In genomic region chr4:165255439-165255838, GRCh38 we compare ENCODE assay signal across 7 cellular contexts. TPM values are rescaled to one million over a fixed set of nuclear protein-coding genes. Genes with fewer than 3 reads are reported as not detected.
DNase-seq lines count a peak whose midpoint lies in the region; ATAC-seq and TF ChIP-seq lines count a peak whose summit lies in the region.
"Not testable (repeated sequence)": the region's sequence is repeated elsewhere in the genome, so short reads cannot be mapped to it uniquely, and the experiment has no call there.

No MANE protein-coding gene starts in this region.

- not testable (repeated sequence) for H3K9me3 Mint-ChIP-seq in IgD-negative memory B cell; T-helper 2 cell treated with Interferon-gamma antibody and Interleukin-4, amounts not matched to agents 5 μg/mL and 100 μg/mL, for 36 hours

- DNase-seq in T-helper 2 cell treated with Interferon-gamma antibody and Interleukin-4, amounts not matched to agents 5 μg/mL and 100 μg/mL, for 36 hours (ENCODE audit: low spot score) = peak; percentile 54
- peak; percentile 21 for DNase-seq in activated naive CD4-positive, alpha-beta T cell treated with Interleukin-2 at 50 U/mL for 16 hours
- DNase-seq in foreskin fibroblast (peak; percentile 49 to 66), renal cortical epithelial cell (ENCODE audit: low read depth) (peak; percentile 83)

- peaks cover 24 to 31% (median 29%) of the 10 kb centered on the region in 3 donors for H3K4me1 Mint-ChIP-seq in IgD-negative memory B cell
- H3K4me1 Mint-ChIP-seq in T-helper 2 cell treated with Interferon-gamma antibody and Interleukin-4, amounts not matched to agents 5 μg/mL and 100 μg/mL, for 36 hours (ENCODE audit: low read depth) = peaks cover 41% of the 10 kb centered on the region

- not testable (repeated sequence) for H3K36me3 Mint-ChIP-seq in IgD-negative memory B cell
- H3K36me3 Mint-ChIP-seq in T-helper 2 cell treated with Interferon-gamma antibody and Interleukin-4, amounts not matched to agents 5 μg/mL and 100 μg/mL, for 36 hours (ENCODE audit: low read depth) = peaks cover 18% of the 10 kb centered on the region

- not testable (repeated sequence) for TF ChIP-seq CTCF in foreskin fibroblast (IDR thresholded peaks at IDR 0.05; ENCODE audit: low read depth, low read length)

- not testable (repeated sequence) for H3K27me3 Mint-ChIP-seq in IgD-negative memory B cell; T-helper 2 cell treated with Interferon-gamma antibody and Interleukin-4, amounts not matched to agents 5 μg/mL and 100 μg/mL, for 36 hours (ENCODE audit: low read depth)

- peak overlapping the region in 3 of 4 donors; percentile 39 to 73 (median 72) for H3K4me3 Mint-ChIP-seq in IgD-negative memory B cell
- peak overlapping the region; percentile 76 for H3K4me3 Mint-ChIP-seq in T-helper 2 cell treated with Interferon-gamma antibody and Interleukin-4, amounts not matched to agents 5 μg/mL and 100 μg/mL, for 36 hours

- H3K4me3 ChIP-seq in foreskin fibroblast (ENCODE audit: low read depth in 1 of 2, low read length in 2 of 2) = not testable (repeated sequence)

- peak overlapping the region; percentile 2 to 50 (median 6) for H3K27ac Mint-ChIP-seq in IgD-negative memory B cell
- H3K27ac Mint-ChIP-seq in T-helper 2 cell treated with Interferon-gamma antibody and Interleukin-4, amounts not matched to agents 5 μg/mL and 100 μg/mL, for 36 hours = peak overlapping the region; percentile 86

- peak; percentile 94 for ATAC-seq in GM18861 (IDR thresholded peaks at IDR 0.05; ENCODE audit: unreplicated experiment)
- ATAC-seq in HG02623 (IDR thresholded peaks at IDR 0.05; ENCODE audit: unreplicated experiment) = peak; percentile 94

RNA-seq across cellular contexts. Expression of gene KLHL2, which starts 48.1 kb away (rescaled TPM):
- polyA plus RNA-seq in IgD-negative memory B cell = 4.0 TPM
- 18.8 and 30.9 TPM in 2 replicates for total RNA-seq in renal cortical epithelial cell

Comparison
In these comparisons a context has a peak if more than half of its experiments do, and no peak if none do; other contexts are left out.
1. DNase-seq: peak in every context shown above with its lines; median percentile 83 in renal cortical epithelial cell; 58 in foreskin fibroblast; 54 in T-helper 2 cell treated with Interferon-gamma antibody and Interleukin-4, amounts not matched to agents 5 μg/mL and 100 μg/mL, for 36 hours; 21 in activated naive CD4-positive, alpha-beta T cell treated with Interleukin-2 at 50 U/mL for 16 hours.